ENCODE assay signal across 17 cellular contexts in the genomic region with DNA sequence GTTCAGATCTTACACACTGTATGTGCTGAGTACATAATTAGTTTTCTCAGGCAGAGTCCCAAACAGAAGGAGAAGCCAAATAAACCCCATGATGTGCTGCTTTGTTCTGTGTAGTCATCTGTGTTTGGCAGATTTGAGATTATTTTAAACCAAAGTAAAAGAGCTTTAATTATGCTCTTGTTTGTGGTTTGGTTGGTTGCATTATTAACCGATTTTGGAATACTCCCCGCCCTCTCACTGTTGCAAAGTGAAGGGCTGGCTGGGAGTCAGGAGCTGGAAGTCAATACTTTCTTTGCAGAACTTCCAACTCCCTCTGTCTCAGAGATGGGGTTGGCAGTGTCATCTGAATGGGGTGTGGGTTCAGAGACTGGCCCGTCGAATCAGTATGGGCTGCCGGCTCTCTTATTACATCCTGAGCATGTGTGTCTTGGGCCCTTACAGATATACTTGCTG. TPM values are rescaled to one million over a fixed set of nuclear protein-coding genes. Genes with fewer than 3 reads are reported as not detected.
DNase-seq lines count a peak whose midpoint lies in the region; ATAC-seq and TF ChIP-seq lines count a peak whose summit lies in the region.
"Had no signal": no experiment of that assay in that cellular context is flagged by ENCODE, and none has a peak within 500 bp of the region (broad histone marks: within the 10 kb centered on the region; RNA-seq: fewer than 3 reads in every experiment).

No MANE protein-coding gene starts in this region.

- intact Hi-C loops in left ventricle myocardium superior (cut with micrococcal nuclease): no loop called here

- H3K36me3 Mint-ChIP-seq in activated naive CD4-positive, alpha-beta T cell treated with anti-CD3 and anti-CD28 coated beads, Interleukin-2, amount 10 ng/mL, durations not matched to agents 7 days and 5 days: peaks cover 17% of the 10 kb centered on the region

- TF ChIP-seq EP300 in gastroesophageal sphincter (IDR thresholded peaks at IDR 0.05): no peak

- no peaks in the 10 kb centered on the region for H3K27me3 ChIP-seq in gastroesophageal sphincter
- H3K27me3 ChIP-seq: cardiac muscle cell, upper lobe of right lung had no signal

- peaks cover 3% of the 10 kb centered on the region for H3K4me1 Mint-ChIP-seq in activated naive CD4-positive, alpha-beta T cell treated with anti-CD3 and anti-CD28 coated beads, Interleukin-2, amount 10 ng/mL, durations not matched to agents 7 days and 5 days

- H3K4me1 ChIP-seq in gastroesophageal sphincter: peaks cover 0 to 53% (median 21%) of the 10 kb centered on the region in 3 donors

- WGBS in gastroesophageal sphincter (ENCODE audit: low coverage in 1 of 2), 2 donors: 37 to 40% methylated on average over 5 of the region's 5 CpGs

- TF ChIP-seq CTCF in gastroesophageal sphincter (IDR thresholded peaks at IDR 0.05): no peak

- no peaks in the 10 kb centered on the region for H3K27me3 Mint-ChIP-seq in activated naive CD4-positive, alpha-beta T cell treated with anti-CD3 and anti-CD28 coated beads, Interleukin-2, amount 10 ng/mL, durations not matched to agents 7 days and 5 days

- H3K27ac Mint-ChIP-seq in activated naive CD4-positive, alpha-beta T cell treated with anti-CD3 and anti-CD28 coated beads, Interleukin-2, amount 10 ng/mL, durations not matched to agents 7 days and 5 days: no peak overlapping the region
- H3K27ac Mint-ChIP-seq: stimulated activated naive B cell treated with anti-CD40 and anti-IgM and Interleukin-4, amounts not matched to agents 10 μg/mL and 1 μg/mL and 100 μg/mL, for 72 hours had no signal

- ATAC-seq in left ventricle myocardium superior: peak; percentile 4
- ATAC-seq in gastroesophageal sphincter: no peak
- no peak for ATAC-seq in GM21526 (IDR thresholded peaks at IDR 0.05; ENCODE audit: low FRiP score, unreplicated experiment)
- ATAC-seq: activated naive CD4-positive, alpha-beta T cell treated with anti-CD3 and anti-CD28 coated beads, Interleukin-2, amount 50 U/mL, for 72 hours; stimulated activated naive B cell treated with anti-CD40 and anti-IgM and Interleukin-4, amounts not matched to agents 10 μg/mL and 1 μg/mL and 100 μg/mL, for 72 hours; upper lobe of right lung had no signal

- CTCF ChIA-PET in activated naive CD4-positive, alpha-beta T cell treated with anti-CD3 and anti-CD28 coated beads, Interleukin-2, amount 10 ng/mL, durations not matched to agents 7 days and 5 days (lab: Charles Lee): interaction anchor here (2.0 kb wide), 1 partner anchor 191 kb away, joined by 5 read pairs; no protein-coding TSS in a partner anchor

- H3K4me3 ChIP-seq in gastroesophageal sphincter: no peak overlapping the region
- H3K4me3 ChIP-seq: cardiac muscle cell, psoas muscle, upper lobe of right lung had no signal

- DNase-seq in NCI-H2081 treated with DMSO at 0.1 percent for 48 hours (lab: John Stamatoyannopoulos, UW) (peak; percentile 11), astrocyte of the hippocampus (ENCODE audit: low read depth, low spot score) (peak; percentile 77), left ventricle myocardium superior (no peak), stromal cell of bone marrow (ENCODE audit: low read depth) (peak; percentile 55), dedifferentiated amniotic fluid mesenchymal stem cell (ENCODE audit: extremely low spot score) (no peak)
- DNase-seq in activated naive CD4-positive, alpha-beta T cell treated with anti-CD3 and anti-CD28 coated beads, Interleukin-2, amount 10 ng/mL, durations not matched to agents 7 days and 5 days: no peak
- DNase-seq: activated CD4-positive, alpha-beta T cell treated with anti-CD3 and anti-CD28 coated beads, Interleukin-2, amount 50 U/mL, for 1 hour; DMS53; psoas muscle; stimulated activated CD4-positive, alpha-beta T cell treated with anti-CD3 and anti-CD28 coated beads, Interleukin-12 subunit alpha, Interleukin-12 subunit beta, amount 100 ng/mL, for 4 hours; stimulated activated naive B cell treated with anti-CD40 and anti-IgM and Interleukin-4, amounts not matched to agents 10 μg/mL and 1 μg/mL and 100 μg/mL, for 72 hours; upper lobe of right lung had no signal

- H3K27ac ChIP-seq in gastroesophageal sphincter: peak overlapping the region in 1 of 4 donors; percentile 27
- H3K27ac ChIP-seq: C4-2B, cardiac muscle cell, psoas muscle, upper lobe of right lung had no signal

- TF ChIP-seq POLR2A in gastroesophageal sphincter (IDR thresholded peaks at IDR 0.05): no peak

- no peaks in the 10 kb centered on the region for H3K9me3 Mint-ChIP-seq in activated naive CD4-positive, alpha-beta T cell treated with anti-CD3 and anti-CD28 coated beads, Interleukin-2, amount 10 ng/mL, durations not matched to agents 7 days and 5 days
- H3K9me3 Mint-ChIP-seq: activated naive CD4-positive, alpha-beta T cell treated with anti-CD3 and anti-CD28 coated beads, Interleukin-2, amount 50 U/mL, for 72 hours; stimulated activated naive B cell treated with anti-CD40 and anti-IgM and Interleukin-4, amounts not matched to agents 10 μg/mL and 1 μg/mL and 100 μg/mL, for 72 hours had no signal

- H3K4me3 Mint-ChIP-seq in activated naive CD4-positive, alpha-beta T cell treated with anti-CD3 and anti-CD28 coated beads, Interleukin-2, amount 10 ng/mL, durations not matched to agents 7 days and 5 days: no peak overlapping the region
- H3K4me3 Mint-ChIP-seq: stimulated activated naive B cell treated with anti-CD40 and anti-IgM and Interleukin-4, amounts not matched to agents 10 μg/mL and 1 μg/mL and 100 μg/mL, for 72 hours had no signal

- no peaks in the 10 kb centered on the region for H3K9me3 ChIP-seq in gastroesophageal sphincter
- H3K9me3 ChIP-seq: psoas muscle, upper lobe of right lung had no signal

- no peaks in the 10 kb centered on the region for H3K36me3 ChIP-seq in gastroesophageal sphincter
- H3K36me3 ChIP-seq: cardiac muscle cell, upper lobe of right lung had no signal

RNA-seq across cellular contexts. Expression of gene SLCO3A1, which starts 34.4 kb away (rescaled TPM):
- total RNA-seq in left ventricle myocardium superior (52.8 TPM), gastroesophageal sphincter (10 to 100 TPM; 10.1 to 14.4 (median 12.1) TPM)

Comparison
In these comparisons a context has a peak if more than half of its experiments do, and no peak if none do; other contexts are left out.
1. DNase-seq: peak in NCI-H2081 treated with DMSO at 0.1 percent for 48 hours (single experiment), astrocyte of the hippocampus (single experiment) and stromal cell of bone marrow (single experiment); none in left ventricle myocardium superior (single experiment), activated naive CD4-positive, alpha-beta T cell treated with anti-CD3 and anti-CD28 coated beads, Interleukin-2, amount 10 ng/mL, durations not matched to agents 7 days and 5 days (single experiment) and dedifferentiated amniotic fluid mesenchymal stem cell (single experiment).